16 cellular contexts compared by ENCODE assay signal in the genomic region with DNA sequence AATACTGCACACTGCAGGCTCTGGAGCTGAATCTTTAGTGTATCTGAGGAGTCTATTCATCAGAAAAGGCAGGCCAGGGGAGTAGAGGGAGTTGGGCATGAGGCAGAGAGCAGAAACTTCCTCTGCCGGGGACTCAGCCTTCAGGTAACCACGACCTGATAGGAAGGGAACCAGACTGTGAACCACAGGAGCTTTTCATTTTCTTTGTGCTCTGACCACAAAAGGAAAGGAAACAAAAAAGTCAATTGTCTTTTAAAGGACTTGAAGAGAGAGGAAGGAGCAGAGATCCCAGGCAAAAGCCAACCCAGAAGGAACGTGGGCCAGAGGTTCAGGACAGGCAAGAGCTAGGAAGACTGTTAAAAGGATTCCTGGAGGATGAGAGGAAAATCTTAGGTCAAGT.
"Had no signal": no experiment of that assay in that cellular context is flagged by ENCODE, and none has a peak within 500 bp of the region (broad histone marks: within the 10 kb centered on the region; RNA-seq: fewer than 3 reads in every experiment).

No MANE protein-coding gene starts in this region.

- ATAC-seq: right cardiac atrium had no signal

- H3K27me3 Mint-ChIP-seq: activated B cell treated with CpG ODN at 0.5 μM for 24 hours; activated CD4-positive, alpha-beta memory T cell treated with anti-CD3 and anti-CD28 coated beads for 36 hours; activated naive CD8-positive, alpha-beta T cell treated with anti-CD3 and anti-CD28 coated beads for 36 hours; dendritic cell treated with granulocyte-macrophage colony-stimulating factor and Interleukin-4, amounts not matched to agents 40 ng/mL and 50 ng/mL, for 4 days; memory B cell; stimulated activated naive CD8-positive, alpha-beta T cell treated with anti-CD3 and anti-CD28 coated beads, Interleukin-15, Interleukin-2, amounts not matched to agents 100 ng/mL and 50 ng/mL, for 24 hours had no signal

- H3K36me3 Mint-ChIP-seq: activated CD4-positive, alpha-beta memory T cell treated with anti-CD3 and anti-CD28 coated beads for 36 hours; activated naive CD8-positive, alpha-beta T cell treated with anti-CD3 and anti-CD28 coated beads for 36 hours; memory B cell had no signal

- H3K9me3 Mint-ChIP-seq: activated B cell treated with CpG ODN at 0.5 μM for 24 hours; activated naive CD8-positive, alpha-beta T cell treated with anti-CD3 and anti-CD28 coated beads for 36 hours; activated T-helper 1 cell treated with anti-CD3 and anti-CD28 coated beads, Interleukin-12 subunit alpha, Interleukin-12 subunit beta, Interleukin-2, Interleukin-4 antibody, amounts not matched to agents 30 ng/mL and 10 ng/mL and 1 ng/mL, durations not matched to agents 14 hours and 24 hours and 36 hours; dendritic cell treated with granulocyte-macrophage colony-stimulating factor and Interleukin-4, amounts not matched to agents 40 ng/mL and 50 ng/mL, for 4 days; memory B cell; stimulated activated naive CD8-positive, alpha-beta T cell treated with anti-CD3 and anti-CD28 coated beads, Interleukin-15, Interleukin-2, amounts not matched to agents 100 ng/mL and 50 ng/mL, for 24 hours had no signal

- H3K4me3 Mint-ChIP-seq: activated B cell treated with CpG ODN at 0.5 μM for 24 hours; activated CD4-positive, alpha-beta memory T cell treated with anti-CD3 and anti-CD28 coated beads for 36 hours; activated naive CD8-positive, alpha-beta T cell treated with anti-CD3 and anti-CD28 coated beads for 36 hours; activated T-helper 1 cell treated with anti-CD3 and anti-CD28 coated beads, Interleukin-12 subunit alpha, Interleukin-12 subunit beta, Interleukin-2, Interleukin-4 antibody, amounts not matched to agents 30 ng/mL and 10 ng/mL and 1 ng/mL, durations not matched to agents 14 hours and 24 hours and 36 hours; dendritic cell treated with granulocyte-macrophage colony-stimulating factor and Interleukin-4, amounts not matched to agents 40 ng/mL and 50 ng/mL, for 4 days; memory B cell; stimulated activated naive CD8-positive, alpha-beta T cell treated with anti-CD3 and anti-CD28 coated beads, Interleukin-15, Interleukin-2, amounts not matched to agents 100 ng/mL and 50 ng/mL, for 24 hours had no signal

- H3K27ac Mint-ChIP-seq: activated B cell treated with CpG ODN at 0.5 μM for 24 hours; activated CD4-positive, alpha-beta memory T cell treated with anti-CD3 and anti-CD28 coated beads for 36 hours; activated naive CD8-positive, alpha-beta T cell treated with anti-CD3 and anti-CD28 coated beads for 36 hours; activated T-helper 1 cell treated with anti-CD3 and anti-CD28 coated beads, Interleukin-12 subunit alpha, Interleukin-12 subunit beta, Interleukin-2, Interleukin-4 antibody, amounts not matched to agents 30 ng/mL and 10 ng/mL and 1 ng/mL, durations not matched to agents 14 hours and 24 hours and 36 hours; dendritic cell treated with granulocyte-macrophage colony-stimulating factor and Interleukin-4, amounts not matched to agents 40 ng/mL and 50 ng/mL, for 4 days; memory B cell; stimulated activated naive CD8-positive, alpha-beta T cell treated with anti-CD3 and anti-CD28 coated beads, Interleukin-15, Interleukin-2, amounts not matched to agents 100 ng/mL and 50 ng/mL, for 24 hours had no signal

- DNase-seq: activated B cell treated with CpG ODN at 0.5 μM for 24 hours; activated CD4-positive, alpha-beta memory T cell treated with anti-CD3 and anti-CD28 coated beads for 36 hours; activated CD4-positive, alpha-beta T cell treated with anti-CD3 and anti-CD28 coated beads for 4 hours; activated naive CD4-positive, alpha-beta T cell; activated naive CD8-positive, alpha-beta T cell treated with anti-CD3 and anti-CD28 coated beads for 36 hours; activated T-cell treated with anti-CD3 and anti-CD28 coated beads for 4 hours; amniotic stem cell; effector memory CD4-positive, alpha-beta T cell; kidney glomerular epithelial cell; right cardiac atrium; stimulated activated CD4-positive, alpha-beta T cell treated with anti-CD3 and anti-CD28 coated beads, Interleukin-2, amount 100 ng/mL, for 48 hours had no signal

- H3K4me1 Mint-ChIP-seq: activated B cell treated with CpG ODN at 0.5 μM for 24 hours; activated naive CD8-positive, alpha-beta T cell treated with anti-CD3 and anti-CD28 coated beads for 36 hours; memory B cell had no signal

- FAIRE-seq: endothelial cell of umbilical vein had no signal
